Comparison of ENCODE assay signal across 16 cellular contexts in genomic region chr2:203858176-203858575, GRCh38. TPM values are rescaled to one million over a fixed set of nuclear protein-coding genes. Genes with fewer than 3 reads are reported as not detected.
DNase-seq lines count a peak whose midpoint lies in the region; ATAC-seq and TF ChIP-seq lines count a peak whose summit lies in the region.
"Had no signal": no experiment of that assay in that cellular context is flagged by ENCODE, and none has a peak within 500 bp of the region (broad histone marks: within the 10 kb centered on the region; RNA-seq: fewer than 3 reads in every experiment).

No MANE protein-coding gene starts in this region.

- peaks cover 78% of the 10 kb centered on the region for H3K4me1 Mint-ChIP-seq in CD4-positive, alpha-beta T cell (ENCODE audit: low read depth)
- H3K4me1 Mint-ChIP-seq in T-helper 17 cell (peaks cover 48% of the 10 kb centered on the region), chondrocyte (ENCODE audit: low read depth) (peaks cover 13% of the 10 kb centered on the region)

- no peaks in the 10 kb centered on the region for H3K27me3 Mint-ChIP-seq in CD4-positive, alpha-beta T cell
- H3K27me3 Mint-ChIP-seq in T-helper 17 cell (peaks cover 8% of the 10 kb centered on the region), chondrocyte (ENCODE audit: low read depth) (peaks cover 14% of the 10 kb centered on the region)
- H3K27me3 Mint-ChIP-seq: CD8-positive, alpha-beta memory T cell had no signal

- H2BK15ac ChIP-seq in mesendoderm (replicated peaks; ENCODE audit: low read depth) = no peak overlapping the region

- H3K79me2 ChIP-seq in mesendoderm (ENCODE audit: control insufficient read depth, insufficient read depth, low read length) = no peaks in the 10 kb centered on the region

- no peaks in the 10 kb centered on the region for H3K27me3 ChIP-seq in CD4-positive, alpha-beta T cell (ENCODE audit: control insufficient read depth, insufficient read depth, low read length)
- no peaks in the 10 kb centered on the region for H3K27me3 ChIP-seq in mesendoderm (ENCODE audit: insufficient read depth, low read length, poor library complexity)
- H3K27me3 ChIP-seq: body of pancreas, pancreas had no signal

- H3K27ac Mint-ChIP-seq in CD4-positive, alpha-beta T cell = peak overlapping the region; percentile 73
- H3K27ac Mint-ChIP-seq in T-helper 17 cell (peak overlapping the region; percentile 76), chondrocyte (ENCODE audit: unreplicated experiment) (no peak overlapping the region)

- H2BK120ac ChIP-seq in mesendoderm (ENCODE audit: low read depth, low read length) = no peak overlapping the region

- no peaks in the 10 kb centered on the region for H3K79me1 ChIP-seq in mesendoderm (ENCODE audit: low read length)

- intact Hi-C loops in CD4-positive, alpha-beta T cell (cut with DNase I, micrococcal nuclease) = loop anchor here (1.0 kb wide), 1 partner anchor 51 kb away; no protein-coding TSS in a partner anchor

- H3K9me3 ChIP-seq in CD4-positive, alpha-beta T cell (ENCODE audit: control insufficient read depth, low read length) = no peaks in the 10 kb centered on the region
- no peaks in the 10 kb centered on the region for H3K9me3 ChIP-seq in T-helper 17 cell (ENCODE audit: control insufficient read depth, low read length, poor library complexity, severe bottlenecking)
- H3K9me3 ChIP-seq: body of pancreas, pancreas, SK-N-SH had no signal

- H3K18ac ChIP-seq in mesendoderm (ENCODE audit: low read length) = no peak overlapping the region

- peak in 1 of 10 experiments; percentile 11 for DNase-seq in CD4-positive, alpha-beta T cell
- DNase-seq in GM12864 (ENCODE audit: low read depth) (no peak), T-helper 17 cell (no peak), chondrocyte (ENCODE audit: low spot score) (no peak), H4 (ENCODE audit: low spot score) (no peak), mesendoderm (no peak)
- DNase-seq: body of pancreas; hypothalamus; NCI-H1436 treated with DMSO at 0.1 percent for 48 hours; NCI-H446; pancreas; SK-N-SH; stimulated activated naive CD4-positive, alpha-beta T cell treated with Interleukin-2 at 50 U/mL for 16 hours; WERI-Rb-1 had no signal

- H3K36me3 ChIP-seq in mesendoderm (ENCODE audit: control insufficient read depth, insufficient read depth, low read length) = no peaks in the 10 kb centered on the region
- H3K36me3 ChIP-seq: pancreas, WERI-Rb-1 had no signal

- peak; percentile 41 for ATAC-seq in CD4-positive, alpha-beta T cell (ENCODE audit: poor library complexity)
- peak; percentile 46 for ATAC-seq in T-helper 17 cell
- ATAC-seq in SK-N-SH treated with all-trans-retinoic acid at 6 μM for 48 hours = no peak
- ATAC-seq: body of pancreas, pancreas had no signal

- no peak overlapping the region for H2BK5ac ChIP-seq in mesendoderm (ENCODE audit: low read length)

- no peaks in the 10 kb centered on the region for H3K36me3 Mint-ChIP-seq in CD4-positive, alpha-beta T cell (ENCODE audit: low read depth)
- H3K36me3 Mint-ChIP-seq in T-helper 17 cell (ENCODE audit: low read depth) (no peaks in the 10 kb centered on the region), chondrocyte (ENCODE audit: low read depth) (peaks cover 1% of the 10 kb centered on the region)
- H3K36me3 Mint-ChIP-seq: CD8-positive, alpha-beta memory T cell had no signal

- no peak overlapping the region for H3K4ac ChIP-seq in mesendoderm (ENCODE audit: low read depth, low read length)

- CTCF ChIA-PET in CD4-positive, alpha-beta T cell (lab: Charles Lee) = interaction anchor here (0.8 to 1.5 kb wide), 7 partner anchors 12 to 117 kb away, joined by 3 to 8 read pairs (median 5); no protein-coding TSS in a partner anchor

- H4K8ac ChIP-seq in mesendoderm (ENCODE audit: low read depth, low read length) = no peak overlapping the region

- H3K23ac ChIP-seq in mesendoderm (ENCODE audit: low read length) = no peak overlapping the region

- H3K27ac ChIP-seq in CD4-positive, alpha-beta T cell (ENCODE audit: low read depth, low read length) = no peak overlapping the region
- H3K27ac ChIP-seq in mesendoderm (ENCODE audit: low read depth, low read length) = no peak overlapping the region
- H3K27ac ChIP-seq: body of pancreas, pancreas, WERI-Rb-1 had no signal

- H4K5ac ChIP-seq in mesendoderm (ENCODE audit: low read length) = no peak overlapping the region

- H3K4me3 ChIP-seq in GM12864 (ENCODE audit: low read depth, low read length) (no peak overlapping the region), mesendoderm (ENCODE audit: low read length) (no peak overlapping the region)
- H3K4me3 ChIP-seq: body of pancreas, pancreas had no signal

- no peaks in the 10 kb centered on the region for H3K9me3 Mint-ChIP-seq in CD4-positive, alpha-beta T cell
- H3K9me3 Mint-ChIP-seq in chondrocyte (ENCODE audit: low read depth) = no peaks in the 10 kb centered on the region
- H3K9me3 Mint-ChIP-seq: CD8-positive, alpha-beta memory T cell had no signal

- POLR2A ChIA-PET in CD4-positive, alpha-beta T cell (lab: Charles Lee) = interaction anchor here (0.6 to 1.7 kb wide), 4 partner anchors 11 to 132 kb away, joined by 3 to 30 read pairs (median 4); partner anchors contain the start of gene CTLA4

- H3K4me1 ChIP-seq in mesendoderm (ENCODE audit: control insufficient read depth, low read depth, low read length) = no peaks in the 10 kb centered on the region
- H3K4me1 ChIP-seq: body of pancreas, pancreas had no signal

- TF ChIP-seq CTCF in CD4-positive, alpha-beta T cell (IDR thresholded peaks at IDR 0.05) = peak; percentile 35
- peak; percentile 10 for TF ChIP-seq CTCF in GM12864 (IDR thresholded peaks at IDR 0.05; ENCODE audit: low read depth, low read length, missing control alignments)
- peak; percentile 21 for TF ChIP-seq CTCF in chondrocyte (IDR thresholded peaks at IDR 0.05)

- peak overlapping the region; percentile 31 for H3K4me3 Mint-ChIP-seq in CD4-positive, alpha-beta T cell
- peak overlapping the region; percentile 43 for H3K4me3 Mint-ChIP-seq in T-helper 17 cell
- H3K4me3 Mint-ChIP-seq in chondrocyte (ENCODE audit: unreplicated experiment) = no peak overlapping the region

- no peak overlapping the region for H2AK5ac ChIP-seq in mesendoderm (ENCODE audit: low read length)

- no peak overlapping the region for H3K56ac ChIP-seq in mesendoderm (ENCODE audit: low read length)

- no peak overlapping the region for H3K9ac ChIP-seq in mesendoderm (ENCODE audit: low read length)
- H3K9ac ChIP-seq: SK-N-SH had no signal

- no CpG with 5 or more reads among the region's 2 CpGs for WGBS in mesendoderm (ENCODE audit: extremely low coverage, insufficient coverage, low lambda C conversion rate)

- H3K4me2 ChIP-seq in mesendoderm (ENCODE audit: low read length) = no peak overlapping the region
- H3K4me2 ChIP-seq: SK-N-SH had no signal

TF ChIP-seq in SK-N-SH treated with all-trans-retinoic acid at 6 μM for 48 hours, 23 proteins besides CTCF, POLR2A, EP300 and RAD21 (continues in another document):
- no peak for TF ChIP-seq ZC3H10 (CRISPR knock-in tag; IDR thresholded peaks at IDR 0.05)
- no peak for TF ChIP-seq ZNF565 (CRISPR knock-in tag; conservative IDR thresholded peaks at IDR 0.05; ENCODE audit: low read depth)
- TF ChIP-seq ZFP30 (CRISPR knock-in tag; IDR thresholded peaks at IDR 0.05) = no peak
- no peak for TF ChIP-seq RARB (CRISPR knock-in tag; IDR thresholded peaks at IDR 0.05)
- no peak for TF ChIP-seq BACH2 (CRISPR knock-in tag; IDR thresholded peaks at IDR 0.05; ENCODE audit: borderline replicate concordance)
- TF ChIP-seq CSDC2 (CRISPR knock-in tag; IDR thresholded peaks at IDR 0.05) = no peak
- no peak for TF ChIP-seq POU6F1 (CRISPR knock-in tag; IDR thresholded peaks at IDR 0.05; ENCODE audit: borderline replicate concordance, low read depth)
- no peak for TF ChIP-seq TSHZ2 (CRISPR knock-in tag; IDR thresholded peaks at IDR 0.05)
- TF ChIP-seq ZNF8 (CRISPR knock-in tag; IDR thresholded peaks at IDR 0.05) = no peak
- no peak for TF ChIP-seq GLIS3 (CRISPR knock-in tag; IDR thresholded peaks at IDR 0.05)
- TF ChIP-seq SNAI2 (CRISPR knock-in tag; IDR thresholded peaks at IDR 0.05) = no peak

RNA-seq across cellular contexts. Expression of gene CTLA4, which starts 9.4 kb away (rescaled TPM):
- total RNA-seq in CD4-positive, alpha-beta T cell = 10 to 100 TPM; 49.8 to 52.0 TPM
- total RNA-seq in T-helper 17 cell = 100 to 1,000 TPM in 1 of 2 donors, 10 to 100 TPM in 1; 77.2 to 109 TPM
- not detected in 3 replicates for total RNA-seq in chondrocyte
- total RNA-seq in H4 (2014; rRNA removed; shearing (Covaris generic)) = not detected in 2 replicates
- not detected for polyA plus RNA-seq in mesendoderm (2013, experiment 1 of 2)
- polyA plus RNA-seq in mesendoderm (2013, experiment 2 of 2) = not detected
- total RNA-seq: body of pancreas had no signal
- polyA plus RNA-seq: pancreas, SK-N-SH had no signal

Comparison
In these comparisons a context has a peak if more than half of its experiments do, and no peak if none do; other contexts are left out.
1. RNA of gene CTLA4, which starts 9.4 kb away (total RNA-seq): 77.2 to 109 TPM in T-helper 17 cell and 49.8 to 52.0 TPM in CD4-positive, alpha-beta T cell; not detected in chondrocyte and not detected in H4; every median in the first group is over 10 times any median in the second.
2. Peak in every context shown above with its lines, with median percentiles within 50 percentile points of each other: CTCF ChIP-seq.